8 cellular contexts compared by ENCODE assay signal in the genomic region with DNA sequence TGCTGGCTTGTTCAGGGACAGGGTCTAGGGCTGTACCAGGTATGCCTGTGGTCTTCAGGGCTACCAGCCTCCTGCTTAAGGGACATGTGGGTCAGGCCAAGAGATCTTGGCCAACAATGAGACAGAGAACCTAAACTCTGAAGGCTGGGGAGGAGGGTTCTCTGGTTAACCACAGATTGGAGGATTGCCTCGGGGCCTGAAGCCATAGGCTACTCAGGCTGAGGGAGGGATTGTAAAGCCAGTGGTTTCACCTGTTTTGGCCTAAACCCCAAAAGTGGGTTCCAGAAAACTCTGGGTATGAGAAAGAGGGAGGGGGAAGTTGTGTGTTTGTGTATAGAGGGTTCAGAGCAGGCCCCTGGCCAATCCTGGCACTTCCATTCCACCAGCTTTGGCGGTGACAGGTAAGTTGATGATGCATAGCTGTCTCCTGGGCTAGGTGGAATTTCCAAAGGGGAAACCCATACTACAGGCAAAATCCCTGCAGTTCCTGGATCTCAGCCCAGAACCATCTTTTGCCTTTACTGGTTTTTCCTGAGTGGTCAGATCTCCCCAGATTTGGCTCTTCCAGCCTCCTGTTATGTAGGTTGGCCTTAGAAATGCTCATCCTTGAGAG. TPM values are rescaled to one million over a fixed set of nuclear protein-coding genes. Genes with fewer than 3 reads are reported as not detected.
DNase-seq lines count a peak whose midpoint lies in the region; ATAC-seq, FAIRE-seq and TF ChIP-seq lines count a peak whose summit lies in the region.

No MANE protein-coding gene starts in this region.

- H2AFZ ChIP-seq in fibroblast of lung (ENCODE audit: low read length), result no peak overlapping the region

- peaks cover 60% of the 10 kb centered on the region for H3K4me1 Mint-ChIP-seq in T-helper 2 cell treated with Interferon-gamma antibody and Interleukin-4, amounts not matched to agents 5 μg/mL and 100 μg/mL, for 36 hours (ENCODE audit: low read depth)

- FAIRE-seq in small intestine (lab: Jason Lieb, UNC), result no peak

- H3K4me3 Mint-ChIP-seq in T-helper 2 cell treated with Interferon-gamma antibody and Interleukin-4, amounts not matched to agents 5 μg/mL and 100 μg/mL, for 36 hours, result no peak overlapping the region

- 72 to 94% (median 75%) methylated on average over 2 of the region's 2 CpGs for WGBS in small intestine, 3 donors

- no peaks in the 10 kb centered on the region for H4K20me1 ChIP-seq in fibroblast of lung (ENCODE audit: control insufficient read depth, extremely low read depth, insufficient read depth, low read length)

- peak overlapping the region; percentile 86 for H3K27ac Mint-ChIP-seq in T-helper 2 cell treated with Interferon-gamma antibody and Interleukin-4, amounts not matched to agents 5 μg/mL and 100 μg/mL, for 36 hours

- intact Hi-C loops in colonic mucosa (cut with DNase I), result no loop called here

- no peak overlapping the region for H3K4me3 ChIP-seq in HUES48 (ENCODE audit: low read depth, low read length)
- no peak overlapping the region for H3K4me3 ChIP-seq in fibroblast of lung (replicated peaks in 1 of 4; ENCODE audit: control extremely low read depth in 1 of 4, insufficient read depth in 1 of 4, low read depth in 3 of 4, low read length in 4 of 4)
- H3K4me3 ChIP-seq in small intestine (ENCODE audit: low read depth in 1 of 2, low read length in 2 of 2), result no peak overlapping the region
- H3K4me3 ChIP-seq in colonic mucosa, result no peak overlapping the region

- no peak for DNase-seq in T-helper 2 cell treated with Interferon-gamma antibody and Interleukin-4, amounts not matched to agents 5 μg/mL and 100 μg/mL, for 36 hours (ENCODE audit: low spot score)
- no peak for DNase-seq in fibroblast of lung (ENCODE audit: low read depth in 2 of 2)
- DNase-seq in small intestine, result no peak
- DNase-seq in colonic mucosa, result no peak
- DNase-seq in DMS153 treated with DMSO at 0.1 percent for 48 hours (lab: John Stamatoyannopoulos, UW; ENCODE audit: unreplicated experiment), result no peak
- DNase-seq in GM20000 (ENCODE audit: low spot score), result no peak

- H3K36me3 ChIP-seq in HUES48 (ENCODE audit: control insufficient read depth, insufficient read depth, low read length) (peaks cover 100% of the 10 kb centered on the region), fibroblast of lung (ENCODE audit: control insufficient read depth, insufficient read depth, low read length) (peaks cover 42% of the 10 kb centered on the region), small intestine (ENCODE audit: control insufficient read depth in 2 of 2, insufficient read depth in 2 of 2, low read length in 2 of 2) (peaks cover 11 to 55% of the 10 kb centered on the region in 2 donors), colonic mucosa (peaks cover 32% of the 10 kb centered on the region)

- H3K36me3 Mint-ChIP-seq in T-helper 2 cell treated with Interferon-gamma antibody and Interleukin-4, amounts not matched to agents 5 μg/mL and 100 μg/mL, for 36 hours (ENCODE audit: low read depth), result peaks cover 87% of the 10 kb centered on the region

- no peaks in the 10 kb centered on the region for H3K9me3 ChIP-seq in HUES48 (ENCODE audit: control insufficient read depth, insufficient read depth, low read length)
- H3K9me3 ChIP-seq in fibroblast of lung (ENCODE audit: control insufficient read depth, insufficient read depth, low read depth, low read length), result no peaks in the 10 kb centered on the region
- H3K9me3 ChIP-seq in small intestine (ENCODE audit: control insufficient read depth, low read depth), result no peaks in the 10 kb centered on the region
- H3K9me3 ChIP-seq in colonic mucosa, result no peaks in the 10 kb centered on the region

- no peak for ATAC-seq in GM21367 (IDR thresholded peaks at IDR 0.05; ENCODE audit: unreplicated experiment)

- H3K4me2 ChIP-seq in fibroblast of lung (ENCODE audit: extremely low read depth, insufficient read depth, low read length), result no peak overlapping the region

- H3K79me2 ChIP-seq in fibroblast of lung (ENCODE audit: control insufficient read depth, insufficient read depth, low read length), result peaks cover 7% of the 10 kb centered on the region

- TF ChIP-seq CTCF in fibroblast of lung (conservative IDR thresholded peaks at IDR 0.05 in 1 of 2, IDR thresholded peaks at IDR 0.05 in 1 of 2; ENCODE audit: low read depth in 1 of 2, low read length in 2 of 2) (no peak), colonic mucosa (IDR thresholded peaks at IDR 0.05) (no peak), GM20000 (IDR thresholded peaks at IDR 0.05; ENCODE audit: extremely low read depth, missing control alignments) (no peak)

- H3K4me1 ChIP-seq in HUES48 (ENCODE audit: control insufficient read depth, insufficient read depth, low read length) (no peaks in the 10 kb centered on the region), fibroblast of lung (ENCODE audit: control insufficient read depth, extremely low read depth, insufficient read depth, low read length) (peaks cover 30% of the 10 kb centered on the region), small intestine (ENCODE audit: control insufficient read depth in 2 of 2, insufficient read depth in 1 of 2, low read depth in 1 of 2, low read length in 1 of 2) (peaks cover 0 to 12% of the 10 kb centered on the region in 2 donors), colonic mucosa (no peaks in the 10 kb centered on the region)

- H3K27ac ChIP-seq in HUES48 (ENCODE audit: low read depth, low read length) (peak overlapping the region; percentile 32), fibroblast of lung (ENCODE audit: insufficient read depth, low read length) (peak overlapping the region; percentile 22), small intestine (ENCODE audit: low read depth in 1 of 2, low read length in 1 of 2) (peak overlapping the region; percentile 80 to 96), colonic mucosa (no peak overlapping the region)

- H3K9ac ChIP-seq in HUES48 (ENCODE audit: low read depth, low read length), result no peak overlapping the region
- H3K9ac ChIP-seq in fibroblast of lung (ENCODE audit: insufficient read depth, low read length), result no peak overlapping the region
- H3K9ac ChIP-seq in colonic mucosa (ENCODE audit: low read depth in 2 of 2, low read length in 2 of 2), result no peak overlapping the region

- H3K27me3 Mint-ChIP-seq in T-helper 2 cell treated with Interferon-gamma antibody and Interleukin-4, amounts not matched to agents 5 μg/mL and 100 μg/mL, for 36 hours (ENCODE audit: low read depth), result no peaks in the 10 kb centered on the region

- H3K27me3 ChIP-seq in HUES48 (ENCODE audit: control insufficient read depth, insufficient read depth, low read length), result no peaks in the 10 kb centered on the region
- no peaks in the 10 kb centered on the region for H3K27me3 ChIP-seq in fibroblast of lung (ENCODE audit: control insufficient read depth, insufficient read depth, low read length)
- H3K27me3 ChIP-seq in small intestine (ENCODE audit: control insufficient read depth in 2 of 2, insufficient read depth in 2 of 2, low read length in 2 of 2), result no peaks in the 10 kb centered on the region
- no peaks in the 10 kb centered on the region for H3K27me3 ChIP-seq in colonic mucosa

- no peaks in the 10 kb centered on the region for H3K9me3 Mint-ChIP-seq in T-helper 2 cell treated with Interferon-gamma antibody and Interleukin-4, amounts not matched to agents 5 μg/mL and 100 μg/mL, for 36 hours

RNA-seq across cellular contexts. Expression of a gene that starts 13.5 kb away (rescaled TPM):
- total RNA-seq in fibroblast of lung (5.9 and 7.8 TPM in 2 replicates), colonic mucosa (10 to 100 TPM; 20.6 to 30.5 TPM)
- polyA plus RNA-seq in fibroblast of lung (6.3 and 9.9 TPM in 2 replicates), small intestine (10 to 100 TPM; 11.1 to 18.0 (median 11.6) TPM)
- polyA plus RNA-seq in fibroblast of lung (2012), result 14.8 and 18.5 TPM in 2 replicates
- polyA minus RNA-seq in fibroblast of lung (ENCODE audit: low replicate concordance), result 23.9 and 35.2 TPM in 2 replicates

RNA-seq across cellular contexts. Expression of a gene that starts 32.3 kb away (rescaled TPM):
- 47.3 and 58.1 TPM in 2 replicates for total RNA-seq in fibroblast of lung
- polyA plus RNA-seq in fibroblast of lung, result 36.4 and 60.4 TPM in 2 replicates
- 121 and 163 TPM in 2 replicates for polyA plus RNA-seq in fibroblast of lung (2012)
- 123 and 228 TPM in 2 replicates for polyA minus RNA-seq in fibroblast of lung (ENCODE audit: low replicate concordance)
- 100 to 1,000 TPM in 1 of 3 donors, 10 to 100 TPM in 2; 76.3 to 117 (median 80.8) TPM for polyA plus RNA-seq in small intestine
- total RNA-seq in colonic mucosa, result 100 to 1,000 TPM; 179 to 233 TPM

RNA-seq across cellular contexts. Expression of a gene that starts 57.3 kb away (rescaled TPM):
- 6.7 and 14.4 TPM in 2 replicates for total RNA-seq in fibroblast of lung
- 4.2 and 6.6 TPM in 2 replicates for polyA plus RNA-seq in fibroblast of lung
- polyA plus RNA-seq in fibroblast of lung (2012), result 40.5 and 59.2 TPM in 2 replicates
- polyA minus RNA-seq in fibroblast of lung (ENCODE audit: low replicate concordance), result 43.0 and 58.8 TPM in 2 replicates
- polyA plus RNA-seq in small intestine, result 10 to 100 TPM in 1 of 3 donors, 1 to 10 TPM in 2; 1.1 to 18.8 (median 7.3) TPM
- total RNA-seq in colonic mucosa, result 10 to 100 TPM in 1 of 2 donors, 1 to 10 TPM in 1; 7.7 to 14.6 TPM
